ENCODE assay signal across 11 cellular contexts in the genomic region with DNA sequence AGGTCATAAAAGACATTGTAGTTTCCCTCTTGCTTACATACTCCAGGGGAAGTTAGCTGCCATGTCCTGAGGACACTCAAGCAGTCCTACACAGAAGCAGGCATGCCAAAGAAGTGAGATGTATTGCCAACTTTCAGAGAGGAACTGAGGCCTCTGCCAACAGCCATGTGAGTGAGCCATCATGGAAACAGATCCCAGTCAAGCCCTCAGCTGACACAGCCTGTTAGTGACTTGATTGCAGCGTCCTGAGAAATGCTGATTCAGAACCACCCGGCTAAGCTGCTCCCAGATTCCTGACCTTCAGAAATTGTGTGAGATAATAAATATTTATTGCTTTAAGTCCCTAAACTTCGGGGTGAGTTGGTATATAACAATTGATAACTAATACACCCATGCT. TPM values are rescaled to one million over a fixed set of nuclear protein-coding genes. Genes with fewer than 3 reads are reported as not detected.
DNase-seq lines count a peak whose midpoint lies in the region; ATAC-seq, FAIRE-seq and TF ChIP-seq lines count a peak whose summit lies in the region.
"Had no signal": no experiment of that assay in that cellular context is flagged by ENCODE, and none has a peak within 500 bp of the region (broad histone marks: within the 10 kb centered on the region; RNA-seq: fewer than 3 reads in every experiment).

No MANE protein-coding gene starts in this region.

- peaks cover 32% of the 10 kb centered on the region for H3K4me1 ChIP-seq in A549
- H3K4me1 ChIP-seq in H1 (replicated peaks in 1 of 4; ENCODE audit: control insufficient read depth in 3 of 4, insufficient read depth in 4 of 4, low read length in 3 of 4): no peaks in the 10 kb centered on the region
- H3K4me1 ChIP-seq in mucosa of rectum (ENCODE audit: control insufficient read depth in 2 of 2, insufficient read depth in 2 of 2, low read length in 2 of 2): peaks cover 12 to 17% of the 10 kb centered on the region in 2 donors

- CTCF ChIA-PET in A549 (lab: Yijun Ruan, JAX): interaction anchor here (0.6 to 1.4 kb wide), 9 partner anchors 10 to 610 kb away, joined by 3 to 5 read pairs (median 4); a partner anchor contains a TSS
- CTCF ChIA-PET in H1 (lab: Charles Lee; ENCODE audit: partially characterized antibody): interaction anchor here (0.6 to 3.2 kb wide), 25 partner anchors 10 to 321 kb away, joined by 3 to 20 read pairs (median 4); a partner anchor contains a TSS

- H4K91ac ChIP-seq in H1 (replicated peaks; ENCODE audit: insufficient read length, low read length): no peak overlapping the region

- peak in 1 of 2 experiments; percentile 11 for DNase-seq in A549 (ENCODE audit: low read depth in 1 of 2, low spot score in 1 of 2)
- DNase-seq in NCI-H446 treated with DMSO at 0.1 percent for 48 hours (lab: John Stamatoyannopoulos, UW): peak; percentile 38
- no peak for DNase-seq in H1 (ENCODE audit: low read depth in 1 of 2, low spot score in 2 of 2)
- DNase-seq in activated naive CD4-positive, alpha-beta T cell treated with anti-CD3 and anti-CD28 coated beads, Interleukin-2, amount 50 U/mL, for 72 hours (ENCODE audit: low spot score in 2 of 2): no peak
- DNase-seq in stimulated activated naive CD4-positive, alpha-beta T cell (lab: John Stamatoyannopoulos, UW): no peak
- DNase-seq in activated CD4-positive, alpha-beta T cell treated with anti-CD3 and anti-CD28 coated beads, Interleukin-2, amount 10 ng/mL, durations not matched to agents 24 days and 14 days: no peak

- peak overlapping the region; percentile 97; the same call in 1 of the 2 replicates for H2AFZ ChIP-seq in H1 (ENCODE audit: low read length)

- peak overlapping the region; percentile 63 for H3K4me2 ChIP-seq in A549
- H3K4me2 ChIP-seq in H1 (ENCODE audit: insufficient read depth in 1 of 2, low read depth in 2 of 2, low read length in 2 of 2): no peak overlapping the region
- H3K4me2 ChIP-seq: KMS-11 had no signal

- TF ChIP-seq CTCF in A549 (IDR thresholded peaks at IDR 0.05) (no peak), H1 (IDR thresholded peaks at IDR 0.05; ENCODE audit: control extremely low read depth in 1 of 3, insufficient read depth in 1 of 3, low read depth in 1 of 3, low read length in 3 of 3) (no peak)

- no peak overlapping the region for H2BK15ac ChIP-seq in H1 (ENCODE audit: low read length)

- no peak overlapping the region for H3K14ac ChIP-seq in H1 (ENCODE audit: insufficient read length)

- no peaks in the 10 kb centered on the region for H3K4me1 Mint-ChIP-seq in activated CD4-positive, alpha-beta T cell treated with anti-CD3 and anti-CD28 coated beads, Interleukin-2, amount 10 ng/mL, durations not matched to agents 24 days and 14 days
- H3K4me1 Mint-ChIP-seq: activated CD4-positive, alpha-beta memory T cell treated with anti-CD3 and anti-CD28 coated beads, Interleukin-2, amount 10 ng/mL, durations not matched to agents 7 days and 5 days had no signal

- H3K9ac ChIP-seq in H1 (replicated peaks in 1 of 4; ENCODE audit: extremely low read depth in 1 of 4, low read depth in 3 of 4, low read length in 3 of 4) (no peak overlapping the region), mucosa of rectum (ENCODE audit: low read depth in 1 of 2, low read length in 2 of 2) (no peak overlapping the region)
- H3K9ac ChIP-seq: KMS-11 had no signal

- H3K27me3 ChIP-seq in H1 (replicated peaks in 1 of 4; ENCODE audit: control insufficient read depth in 3 of 4, extremely low read depth in 1 of 4, insufficient read depth in 3 of 4, low read length in 3 of 4) (no peaks in the 10 kb centered on the region), mucosa of rectum (ENCODE audit: control insufficient read depth in 2 of 2, insufficient read depth in 2 of 2, low read length in 2 of 2) (no peaks in the 10 kb centered on the region)

- no peak overlapping the region for H3K56ac ChIP-seq in H1 (replicated peaks; ENCODE audit: insufficient read length, low read depth, low read length)

- no peaks in the 10 kb centered on the region for H3K79me1 ChIP-seq in H1 (ENCODE audit: low read depth, low read length)

- TF ChIP-seq EP300 in A549 (IDR thresholded peaks at IDR 0.05): no peak
- TF ChIP-seq EP300 in H1 (IDR thresholded peaks at IDR 0.05; ENCODE audit: borderline replicate concordance in 1 of 2, low read depth in 2 of 2, low read length in 2 of 2): no peak

- H4K8ac ChIP-seq in H1 (ENCODE audit: extremely low read depth, insufficient read depth, low read length): no peak overlapping the region

- H3K4me3 ChIP-seq in A549 (no peak overlapping the region), H1 (ENCODE audit: extremely low read depth in 1 of 4, insufficient read depth in 2 of 4, low read depth in 3 of 4, low read length in 4 of 4) (no peak overlapping the region), mucosa of rectum (ENCODE audit: low read length in 2 of 2) (peak overlapping the region in 1 of 2 donors; percentile 19)

- no peaks in the 10 kb centered on the region for H3K23me2 ChIP-seq in H1 (ENCODE audit: low read depth, low read length)

- no peak overlapping the region for H2BK5ac ChIP-seq in H1 (ENCODE audit: low read depth, low read length)

- H3K36me3 ChIP-seq in H1 (ENCODE audit: control insufficient read depth in 2 of 4, insufficient read depth in 4 of 4, low read length in 3 of 4): no peaks in the 10 kb centered on the region
- no peaks in the 10 kb centered on the region for H3K36me3 ChIP-seq in mucosa of rectum (ENCODE audit: control insufficient read depth in 2 of 2, insufficient read depth in 2 of 2, low read length in 2 of 2)

- POLR2A ChIA-PET in A549 (lab: Yijun Ruan, JAX): no interaction called here
- POLR2A ChIA-PET in H1 (lab: Charles Lee; ENCODE audit: partially characterized antibody): no interaction called here

- TF ChIP-seq RAD21 in A549 (conservative IDR thresholded peaks at IDR 0.05 in 1 of 2, IDR thresholded peaks at IDR 0.05 in 1 of 2): no peak
- TF ChIP-seq RAD21 in H1 (IDR thresholded peaks at IDR 0.05 in 1 of 2, conservative IDR thresholded peaks at IDR 0.05 in 1 of 2; ENCODE audit: low read depth in 2 of 2, low read length in 2 of 2): no peak

- H3K79me2 ChIP-seq in H1 (ENCODE audit: control insufficient read depth in 1 of 2, insufficient read depth in 2 of 2, low read length in 2 of 2): no peaks in the 10 kb centered on the region

- no peaks in the 10 kb centered on the region for H3K9me3 Mint-ChIP-seq in activated naive CD4-positive, alpha-beta T cell treated with anti-CD3 and anti-CD28 coated beads, Interleukin-2, amount 50 U/mL, for 72 hours
- H3K9me3 Mint-ChIP-seq in activated CD4-positive, alpha-beta T cell treated with anti-CD3 and anti-CD28 coated beads, Interleukin-2, amount 10 ng/mL, durations not matched to agents 24 days and 14 days: no peaks in the 10 kb centered on the region
- H3K9me3 Mint-ChIP-seq: activated CD4-positive, alpha-beta memory T cell treated with anti-CD3 and anti-CD28 coated beads, Interleukin-2, amount 10 ng/mL, durations not matched to agents 7 days and 5 days had no signal

- intact Hi-C loops in activated CD4-positive, alpha-beta T cell treated with anti-CD3 and anti-CD28 coated beads, Interleukin-2, amount 10 ng/mL, durations not matched to agents 24 days and 14 days (cut with micrococcal nuclease): loop anchor here (10.0 kb wide), 1 partner anchor 760 kb away; no protein-coding TSS in a partner anchor

- no peak overlapping the region for H2BK120ac ChIP-seq in H1 (replicated peaks; ENCODE audit: low read depth, low read length)

- no peak overlapping the region for H3K27ac Mint-ChIP-seq in activated naive CD4-positive, alpha-beta T cell treated with anti-CD3 and anti-CD28 coated beads, Interleukin-2, amount 50 U/mL, for 72 hours
- H3K27ac Mint-ChIP-seq in activated CD4-positive, alpha-beta T cell treated with anti-CD3 and anti-CD28 coated beads, Interleukin-2, amount 10 ng/mL, durations not matched to agents 24 days and 14 days: no peak overlapping the region
- H3K27ac Mint-ChIP-seq: activated CD4-positive, alpha-beta memory T cell treated with anti-CD3 and anti-CD28 coated beads, Interleukin-2, amount 10 ng/mL, durations not matched to agents 7 days and 5 days had no signal

- H2BK20ac ChIP-seq in H1 (ENCODE audit: low read length): no peak overlapping the region; the same call in 1 of the 2 replicates

- peak overlapping the region; percentile 79 to 84 for H3K27ac ChIP-seq in A549
- H3K27ac ChIP-seq in H1 (ENCODE audit: low read depth, low read length): no peak overlapping the region
- H3K27ac ChIP-seq in mucosa of rectum (ENCODE audit: low read depth in 2 of 2, low read length in 2 of 2): peak overlapping the region; percentile 75 to 78
- H3K27ac ChIP-seq: KMS-11 had no signal

- H3K4me3 Mint-ChIP-seq in activated CD4-positive, alpha-beta T cell treated with anti-CD3 and anti-CD28 coated beads, Interleukin-2, amount 10 ng/mL, durations not matched to agents 24 days and 14 days: no peak overlapping the region
- H3K4me3 Mint-ChIP-seq: activated CD4-positive, alpha-beta memory T cell treated with anti-CD3 and anti-CD28 coated beads, Interleukin-2, amount 10 ng/mL, durations not matched to agents 7 days and 5 days had no signal

- H3K9me3 ChIP-seq in A549 (no peaks in the 10 kb centered on the region), H1 (ENCODE audit: insufficient read depth in 2 of 2, low read depth in 1 of 2, low read length in 1 of 2) (no peaks in the 10 kb centered on the region), mucosa of rectum (ENCODE audit: control insufficient read depth in 2 of 2, low read length in 2 of 2) (no peaks in the 10 kb centered on the region)

- 45% methylated on average over 3 of the region's 3 CpGs for WGBS in A549 (ENCODE audit: missing lambda C conversion rate)
- WGBS in H1 (ENCODE audit: extremely low coverage in 1 of 2, insufficient coverage in 1 of 2, insufficient read length in 1 of 2, insufficient replicate concordance in 2 of 2, low coverage in 1 of 2, low lambda C conversion rate in 2 of 2, missing lambda C conversion rate in 1 of 2), 2 experiments: 98% methylated on average over 3 of the region's 3 CpGs; no CpG with 5 or more reads in 1 of the 2 experiments

- H2BK12ac ChIP-seq in H1 (ENCODE audit: low read depth, low read length): no peak overlapping the region

- no peak for TF ChIP-seq POLR2A in A549 (IDR thresholded peaks at IDR 0.05; ENCODE audit: low read length)
- TF ChIP-seq POLR2A in H1 (IDR thresholded peaks at IDR 0.05; ENCODE audit: control extremely low read depth in 1 of 2, low read depth in 2 of 2, low read length in 2 of 2): no peak

- no peak overlapping the region for H3K4ac ChIP-seq in H1 (replicated peaks; ENCODE audit: insufficient read length, low read depth, low read length)

- no peak for FAIRE-seq in A549 (lab: Jason Lieb, UNC)
- FAIRE-seq in H1 (lab: Jason Lieb, UNC): no peak

- H4K5ac ChIP-seq in H1 (ENCODE audit: insufficient read length, low read depth, low read length): no peak overlapping the region

- no peak overlapping the region for H3K23ac ChIP-seq in H1 (ENCODE audit: insufficient read length)

- H3K27me3 Mint-ChIP-seq in activated CD4-positive, alpha-beta T cell treated with anti-CD3 and anti-CD28 coated beads, Interleukin-2, amount 10 ng/mL, durations not matched to agents 24 days and 14 days: peaks cover 4% of the 10 kb centered on the region
- H3K27me3 Mint-ChIP-seq: activated CD4-positive, alpha-beta memory T cell treated with anti-CD3 and anti-CD28 coated beads, Interleukin-2, amount 10 ng/mL, durations not matched to agents 7 days and 5 days had no signal

- ATAC-seq in A549 (peak; percentile 41; a peak in 3 of 6 replicates), HG02884 (IDR thresholded peaks at IDR 0.05; ENCODE audit: unreplicated experiment) (no peak)
- no peak for ATAC-seq in activated naive CD4-positive, alpha-beta T cell treated with anti-CD3 and anti-CD28 coated beads, Interleukin-2, amount 50 U/mL, for 72 hours

- no peak overlapping the region for H3K18ac ChIP-seq in H1 (ENCODE audit: extremely low read depth, low read length)

- no peak overlapping the region for H2AK5ac ChIP-seq in H1 (ENCODE audit: low read depth, low read length)

- no peaks in the 10 kb centered on the region for H3K36me3 Mint-ChIP-seq in activated naive CD4-positive, alpha-beta T cell treated with anti-CD3 and anti-CD28 coated beads, Interleukin-2, amount 50 U/mL, for 72 hours
- no peaks in the 10 kb centered on the region for H3K36me3 Mint-ChIP-seq in activated CD4-positive, alpha-beta T cell treated with anti-CD3 and anti-CD28 coated beads, Interleukin-2, amount 10 ng/mL, durations not matched to agents 24 days and 14 days (ENCODE audit: low read depth)

- H4K20me1 ChIP-seq in H1 (replicated peaks in 1 of 2; ENCODE audit: control insufficient read depth in 1 of 2, insufficient read depth in 2 of 2, low read length in 2 of 2): no peaks in the 10 kb centered on the region

RNA-seq across cellular contexts. Expression of a gene that starts 38.1 kb away (rescaled TPM):
- polyA plus RNA-seq in A549 (2011; rRNA removed) (0.68 and 0.70 TPM in 2 replicates), A549 (2017; fragmentation: RNase III; extraction: RNeasy Plus Mini Kit Qiagen cat#74134 plus additional on column Dnase treatment) (0.10 TPM in 1 of 3 replicates, not detected in the others), H1 (2011; rRNA removed) (0.05 TPM in 1 of 2 replicates, not detected in the other)
- not detected in 2 replicates for polyA plus RNA-seq in A549 (2012; cell fraction: cytosol; rRNA removed)
- polyA plus RNA-seq in A549 (2012; cell fraction: nucleus; rRNA removed): not detected in 2 replicates
- polyA minus RNA-seq in A549 (2011; rRNA and poly(A)+ RNA removed): not detected in 2 replicates
- total RNA-seq in H1 (2021; fragmentation: NEBNext Ultra II Directional; extraction: Animal tissue kit (Norgen Biotek cat#: 25700)): not detected in 2 replicates
- not detected for polyA plus RNA-seq in H1 (2011; cell fraction: cytosol; rRNA removed)
- not detected for polyA plus RNA-seq in H1 (2011; cell fraction: nucleus; rRNA removed)
- not detected in 4 replicates for polyA plus RNA-seq in H1 (2012, experiment 1 of 2)
- not detected for polyA plus RNA-seq in H1 (2012, experiment 2 of 2)
- polyA plus RNA-seq in H1 (2013, experiment 1 of 2): 0.06 TPM
- 0.07 TPM for polyA plus RNA-seq in H1 (2013, experiment 2 of 2)
- not detected in 2 replicates for polyA minus RNA-seq in H1 (2011; rRNA and poly(A)+ RNA removed)
- not detected for polyA minus RNA-seq in H1 (2011; cell fraction: cytosol; rRNA and poly(A)+ RNA removed)
- polyA minus RNA-seq in H1 (2011; cell fraction: nucleus; rRNA and poly(A)+ RNA removed): not detected
- total RNA-seq in activated naive CD4-positive, alpha-beta T cell treated with anti-CD3 and anti-CD28 coated beads, Interleukin-2, amount 50 U/mL, for 72 hours: not detected
- total RNA-seq in activated CD4-positive, alpha-beta T cell treated with anti-CD3 and anti-CD28 coated beads, Interleukin-2, amount 10 ng/mL, durations not matched to agents 24 days and 14 days: not detected in 2 replicates
- total RNA-seq: activated CD4-positive, alpha-beta memory T cell treated with anti-CD3 and anti-CD28 coated beads, Interleukin-2, amount 10 ng/mL, durations not matched to agents 7 days and 5 days; posterior vena cava had no signal

RNA-seq across cellular contexts. Expression of a gene that starts 54.2 kb away (rescaled TPM):
- polyA plus RNA-seq in A549 (2011; rRNA removed) (40.5 and 63.8 TPM in 2 replicates), A549 (2017; fragmentation: RNase III; extraction: RNeasy Plus Mini Kit Qiagen cat#74134 plus additional on column Dnase treatment) (49.8 to 53.4 TPM (median 52.7 TPM) in 3 replicates), H1 (2011; rRNA removed) (8.9 and 11.1 TPM in 2 replicates)
- polyA plus RNA-seq in A549 (2012; cell fraction: cytosol; rRNA removed): 33.7 and 36.0 TPM in 2 replicates
- 11.0 and 25.6 TPM in 2 replicates for polyA plus RNA-seq in A549 (2012; cell fraction: nucleus; rRNA removed)
- 8.2 and 9.2 TPM in 2 replicates for polyA minus RNA-seq in A549 (2011; rRNA and poly(A)+ RNA removed)
- total RNA-seq in H1 (2021; fragmentation: NEBNext Ultra II Directional; extraction: Animal tissue kit (Norgen Biotek cat#: 25700)): 11.2 and 12.5 TPM in 2 replicates
- polyA plus RNA-seq in H1 (2011; cell fraction: cytosol; rRNA removed): 13.4 TPM
- 1.9 TPM for polyA plus RNA-seq in H1 (2011; cell fraction: nucleus; rRNA removed)
- 7.7 to 9.8 TPM (median 9.0 TPM) in 4 replicates for polyA plus RNA-seq in H1 (2012, experiment 1 of 2)
- polyA plus RNA-seq in H1 (2012, experiment 2 of 2): 11.8 TPM
- polyA plus RNA-seq in H1 (2013, experiment 1 of 2): 8.2 TPM
- 7.3 TPM for polyA plus RNA-seq in H1 (2013, experiment 2 of 2)
- polyA minus RNA-seq in H1 (2011; rRNA and poly(A)+ RNA removed): 1.3 and 1.8 TPM in 2 replicates
- polyA minus RNA-seq in H1 (2011; cell fraction: cytosol; rRNA and poly(A)+ RNA removed): 2.0 TPM
- 3.6 TPM for polyA minus RNA-seq in H1 (2011; cell fraction: nucleus; rRNA and poly(A)+ RNA removed)
- 10 to 100 TPM; 12.1 to 18.1 TPM for total RNA-seq in activated naive CD4-positive, alpha-beta T cell treated with anti-CD3 and anti-CD28 coated beads, Interleukin-2, amount 50 U/mL, for 72 hours
- 12.7 and 13.0 TPM in 2 replicates for total RNA-seq in activated CD4-positive, alpha-beta T cell treated with anti-CD3 and anti-CD28 coated beads, Interleukin-2, amount 10 ng/mL, durations not matched to agents 24 days and 14 days

Comparison
In these comparisons a context has a peak if more than half of its experiments do, and no peak if none do; other contexts are left out.
1. ATAC-seq: peak in A549 (2 of 2); none in HG02884 (single experiment) and activated naive CD4-positive, alpha-beta T cell treated with anti-CD3 and anti-CD28 coated beads, Interleukin-2, amount 50 U/mL, for 72 hours (0 of 2).